27 cellular contexts compared by ENCODE assay signal in genomic region chr9:107899961-107900330, GRCh38.
"Had no signal": no experiment of that assay in that cellular context is flagged by ENCODE, and none has a peak within 500 bp of the region (broad histone marks: within the 10 kb centered on the region; RNA-seq: fewer than 3 reads in every experiment).

No MANE protein-coding gene starts in this region.

- H3K36me3 Mint-ChIP-seq: stimulated activated effector memory CD8-positive, alpha-beta T cell treated with anti-CD3 and anti-CD28 coated beads, Interleukin-12 subunit alpha, Interleukin-12 subunit beta, amount 100 ng/mL, for 72 hours; stimulated activated memory B cell treated with anti-CD40 and anti-IgM and Interleukin-4, amounts not matched to agents 10 μg/mL and 1 μg/mL and 100 μg/mL, for 72 hours; stimulated activated naive B cell treated with anti-CD40 and anti-IgM and Interleukin-4, amounts not matched to agents 10 μg/mL and 1 μg/mL and 100 μg/mL, for 72 hours; type B pancreatic cell had no signal

- H3K9me3 ChIP-seq: stomach, suprapubic skin, testis, thoracic aorta, thyroid gland, tibial artery, transverse colon, upper lobe of left lung, upper lobe of right lung, uterus had no signal

- H3K4me3 ChIP-seq: stomach, suprapubic skin, testis, thoracic aorta, thyroid gland, tibial artery, tibial nerve, transverse colon, upper lobe of left lung, upper lobe of right lung, uterus had no signal

- H3K4me1 Mint-ChIP-seq: stimulated activated effector memory CD8-positive, alpha-beta T cell treated with anti-CD3 and anti-CD28 coated beads, Interleukin-12 subunit alpha, Interleukin-12 subunit beta, amount 100 ng/mL, for 72 hours; stimulated activated naive CD8-positive, alpha-beta T cell treated with anti-CD3 and anti-CD28 coated beads, Interleukin-15, amount 100 ng/mL, for 72 hours had no signal

- H3K4me1 ChIP-seq: suprapubic skin, testis, thyroid gland, tibial artery, upper lobe of left lung, upper lobe of right lung, uterus had no signal

- H3K27me3 ChIP-seq: stomach, suprapubic skin, testis, thyroid gland, tibial artery, tibial nerve, transverse colon, upper lobe of left lung, upper lobe of right lung, uterus had no signal

- H3K27ac Mint-ChIP-seq: stimulated activated effector memory CD8-positive, alpha-beta T cell treated with anti-CD3 and anti-CD28 coated beads, Interleukin-12 subunit alpha, Interleukin-12 subunit beta, amount 100 ng/mL, for 72 hours; stimulated activated memory B cell treated with anti-CD40 and anti-IgM and Interleukin-4, amounts not matched to agents 10 μg/mL and 1 μg/mL and 100 μg/mL, for 72 hours; stimulated activated naive CD8-positive, alpha-beta T cell treated with anti-CD3 and anti-CD28 coated beads, Interleukin-15, amount 100 ng/mL, for 72 hours; stimulated activated naive CD8-positive, alpha-beta T cell treated with anti-CD3 and anti-CD28 coated beads, Interleukin-15, Interleukin-2, amounts not matched to agents 100 ng/mL and 50 ng/mL, for 24 hours; type B pancreatic cell had no signal

- H3K4me3 Mint-ChIP-seq: stimulated activated effector memory CD8-positive, alpha-beta T cell treated with anti-CD3 and anti-CD28 coated beads, Interleukin-12 subunit alpha, Interleukin-12 subunit beta, amount 100 ng/mL, for 72 hours; stimulated activated memory B cell treated with anti-CD40 and anti-IgM and Interleukin-4, amounts not matched to agents 10 μg/mL and 1 μg/mL and 100 μg/mL, for 72 hours; stimulated activated naive B cell treated with anti-CD40 and anti-IgM and Interleukin-4, amounts not matched to agents 10 μg/mL and 1 μg/mL and 100 μg/mL, for 72 hours; stimulated activated naive CD8-positive, alpha-beta T cell treated with anti-CD3 and anti-CD28 coated beads, Interleukin-15, amount 100 ng/mL, for 72 hours; stimulated activated naive CD8-positive, alpha-beta T cell treated with anti-CD3 and anti-CD28 coated beads, Interleukin-15, Interleukin-2, amounts not matched to agents 100 ng/mL and 50 ng/mL, for 24 hours; type B pancreatic cell had no signal

- H3K36me3 ChIP-seq: stomach, suprapubic skin, thoracic aorta, thyroid gland, tibial artery, tibial nerve, transverse colon, upper lobe of left lung, upper lobe of right lung, uterus had no signal

- H3K9me3 Mint-ChIP-seq: stimulated activated naive B cell treated with anti-CD40 and anti-IgM and Interleukin-4, amounts not matched to agents 10 μg/mL and 1 μg/mL and 100 μg/mL, for 72 hours; stimulated activated naive CD8-positive, alpha-beta T cell treated with anti-CD3 and anti-CD28 coated beads, Interleukin-15, Interleukin-2, amounts not matched to agents 100 ng/mL and 50 ng/mL, for 24 hours had no signal

- DNase-seq: stimulated activated CD4-positive, alpha-beta T cell treated with anti-CD3 and anti-CD28 coated beads, Interleukin-2, amount 100 ng/mL, for 24 hours; stimulated activated CD4-positive, alpha-beta T cell treated with anti-CD3 and anti-CD28 coated beads, Interleukin-2, amount 100 ng/mL, for 48 hours; stimulated activated CD4-positive, alpha-beta T cell treated with anti-CD3 and anti-CD28 coated beads, Interleukin-4, amount 100 ng/mL, for 1 hour; stimulated activated CD4-positive, alpha-beta T cell treated with anti-CD3 and anti-CD28 coated beads, Interleukin-4, amount 100 ng/mL, for 24 hours; stimulated activated CD4-positive, alpha-beta T cell treated with anti-CD3 and anti-CD28 coated beads, Interleukin-4, amount 100 ng/mL, for 4 hours; stimulated activated CD8-positive, alpha-beta memory T cell treated with anti-CD3 and anti-CD28 coated beads, Interleukin-4, amount 100 ng/mL, for 48 hours; stimulated activated naive B cell treated with anti-CD40 and anti-IgM and Interleukin-4, amounts not matched to agents 10 μg/mL and 1 μg/mL and 100 μg/mL, for 72 hours; stimulated activated naive CD4-positive, alpha-beta T cell; stimulated activated naive CD4-positive, alpha-beta T cell treated with Interleukin-2 at 50 U/mL for 16 hours; stimulated activated naive CD8-positive, alpha-beta T cell treated with anti-CD3 and anti-CD28 coated beads, Interleukin-15, amount 100 ng/mL, for 72 hours; stomach; substantia nigra; testis; thyroid gland; tibial artery; trophoblast cell; upper lobe of left lung; upper lobe of right lung; uterus had no signal

- ATAC-seq: stimulated activated effector memory CD8-positive, alpha-beta T cell treated with anti-CD3 and anti-CD28 coated beads, Interleukin-12 subunit alpha, Interleukin-12 subunit beta, amount 100 ng/mL, for 72 hours; stimulated activated memory B cell treated with anti-CD40 and anti-IgM and Interleukin-4, amounts not matched to agents 10 μg/mL and 1 μg/mL and 100 μg/mL, for 72 hours; stimulated activated naive B cell treated with anti-CD40 and anti-IgM and Interleukin-4, amounts not matched to agents 10 μg/mL and 1 μg/mL and 100 μg/mL, for 72 hours; stimulated activated naive CD8-positive, alpha-beta T cell treated with anti-CD3 and anti-CD28 coated beads, Interleukin-15, amount 100 ng/mL, for 72 hours; upper lobe of right lung had no signal

- H3K27ac ChIP-seq: stomach, suprapubic skin, testis, thoracic aorta, thyroid gland, tibial artery, tibial nerve, transverse colon, upper lobe of left lung, upper lobe of right lung, uterus had no signal

- H3K27me3 Mint-ChIP-seq: stimulated activated memory B cell treated with anti-CD40 and anti-IgM and Interleukin-4, amounts not matched to agents 10 μg/mL and 1 μg/mL and 100 μg/mL, for 72 hours; stimulated activated naive CD8-positive, alpha-beta T cell treated with anti-CD3 and anti-CD28 coated beads, Interleukin-15, Interleukin-2, amounts not matched to agents 100 ng/mL and 50 ng/mL, for 24 hours had no signal
